Comparison of ENCODE assay signal across 17 cellular contexts in the genomic region with DNA sequence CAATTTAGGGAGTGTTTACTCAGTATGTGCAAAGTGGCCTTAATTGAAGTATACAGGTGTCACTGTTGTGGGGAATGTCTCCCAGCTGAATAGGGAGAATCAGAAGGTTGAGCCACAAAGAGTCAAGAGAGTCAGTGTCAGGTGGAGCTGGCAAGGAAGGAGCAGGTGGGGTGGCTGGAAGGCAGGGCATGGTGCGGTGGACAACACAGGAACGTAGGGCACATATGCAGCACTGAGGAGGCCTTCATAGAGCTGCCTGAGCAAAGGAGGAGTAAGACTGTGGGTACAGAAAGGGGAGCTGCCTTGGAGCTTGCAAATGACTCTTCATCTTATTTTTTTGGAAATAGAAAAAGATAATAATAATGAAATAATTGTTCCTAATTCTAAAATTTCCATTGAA. TPM values are rescaled to one million over a fixed set of nuclear protein-coding genes. Genes with fewer than 3 reads are reported as not detected.
DNase-seq lines count a peak whose midpoint lies in the region; ATAC-seq and TF ChIP-seq lines count a peak whose summit lies in the region.
"Had no signal": no experiment of that assay in that cellular context is flagged by ENCODE, and none has a peak within 500 bp of the region (broad histone marks: within the 10 kb centered on the region; RNA-seq: fewer than 3 reads in every experiment).

No MANE protein-coding gene starts in this region.

- CTCF ChIA-PET in activated naive CD4-positive, alpha-beta T cell treated with anti-CD3 and anti-CD28 coated beads, Interleukin-2, amount 10 ng/mL, durations not matched to agents 7 days and 5 days (lab: Charles Lee): interaction anchor here (0.8 to 7.9 kb wide), 4 partner anchors 8 to 77 kb away, joined by 3 to 92 read pairs (median 12); partner anchors contain the start of gene ARHGEF3
- CTCF ChIA-PET in activated CD4-positive, alpha-beta memory T cell treated with anti-CD3 and anti-CD28 coated beads for 36 hours (lab: Charles Lee): interaction anchor here (0.6 to 14.9 kb wide), 4 partner anchors 8 to 449 kb away, joined by 3 to 263 read pairs (median 6); partner anchors contain the start of gene ARHGEF3

- no peak for TF ChIP-seq POLR2A in stomach (IDR thresholded peaks at IDR 0.05)

- H3K27ac Mint-ChIP-seq in activated naive CD4-positive, alpha-beta T cell treated with anti-CD3 and anti-CD28 coated beads, Interleukin-2, amount 10 ng/mL, durations not matched to agents 7 days and 5 days: peak overlapping the region; percentile 99
- H3K27ac Mint-ChIP-seq in activated CD4-positive, alpha-beta memory T cell treated with anti-CD3 and anti-CD28 coated beads for 36 hours: peak overlapping the region; percentile 95

- no peaks in the 10 kb centered on the region for H3K9me3 Mint-ChIP-seq in activated naive CD4-positive, alpha-beta T cell treated with anti-CD3 and anti-CD28 coated beads, Interleukin-2, amount 10 ng/mL, durations not matched to agents 7 days and 5 days
- H3K9me3 Mint-ChIP-seq in activated CD4-positive, alpha-beta memory T cell treated with anti-CD3 and anti-CD28 coated beads for 36 hours: no peaks in the 10 kb centered on the region

- H3K4me3 ChIP-seq in lower lobe of right lung (no peak overlapping the region), stomach (no peak overlapping the region)
- H3K4me3 ChIP-seq: esophagus muscularis mucosa, SJSA1 had no signal

- peaks cover 78% of the 10 kb centered on the region for H3K36me3 Mint-ChIP-seq in activated naive CD4-positive, alpha-beta T cell treated with anti-CD3 and anti-CD28 coated beads, Interleukin-2, amount 10 ng/mL, durations not matched to agents 7 days and 5 days
- peaks cover 6% of the 10 kb centered on the region for H3K36me3 Mint-ChIP-seq in activated CD4-positive, alpha-beta memory T cell treated with anti-CD3 and anti-CD28 coated beads for 36 hours

- H3K27me3 Mint-ChIP-seq in activated naive CD4-positive, alpha-beta T cell treated with anti-CD3 and anti-CD28 coated beads, Interleukin-2, amount 10 ng/mL, durations not matched to agents 7 days and 5 days: no peaks in the 10 kb centered on the region
- H3K27me3 Mint-ChIP-seq in activated CD4-positive, alpha-beta memory T cell treated with anti-CD3 and anti-CD28 coated beads for 36 hours: no peaks in the 10 kb centered on the region

- POLR2A ChIA-PET in activated CD4-positive, alpha-beta memory T cell treated with anti-CD3 and anti-CD28 coated beads for 36 hours (lab: Charles Lee): interaction anchor here (2.6 kb wide), 1 partner anchor 19 kb away, joined by 9 read pairs; the partner anchor contains the start of gene ARHGEF3

- intact Hi-C loops in activated CD4-positive, alpha-beta memory T cell treated with anti-CD3 and anti-CD28 coated beads for 36 hours (cut with micrococcal nuclease): no loop called here
- intact Hi-C loops in lower lobe of right lung (cut with DNase I) (no loop called here), stomach (cut with DNase I; ENCODE audit: low total_unique reads) (no loop called here)

- H3K27ac ChIP-seq in lower lobe of right lung (peak overlapping the region; percentile 82), stomach (peak overlapping the region in 3 of 5 donors; percentile 19 to 88 (median 68))
- H3K27ac ChIP-seq: SJSA1 had no signal

- peak overlapping the region; percentile 29 for H3K4me3 Mint-ChIP-seq in activated naive CD4-positive, alpha-beta T cell treated with anti-CD3 and anti-CD28 coated beads, Interleukin-2, amount 10 ng/mL, durations not matched to agents 7 days and 5 days
- peak overlapping the region; percentile 21 for H3K4me3 Mint-ChIP-seq in activated CD4-positive, alpha-beta memory T cell treated with anti-CD3 and anti-CD28 coated beads for 36 hours

- peaks cover 90% of the 10 kb centered on the region for H3K4me1 ChIP-seq in lower lobe of right lung
- peaks cover 46 to 70% (median 59%) of the 10 kb centered on the region in 4 donors for H3K4me1 ChIP-seq in stomach

- no peak for TF ChIP-seq EP300 in stomach (IDR thresholded peaks at IDR 0.05)

- ATAC-seq in lower lobe of right lung: no peak

- 77 to 96% (median 89%) methylated on average over 2 of the region's 2 CpGs for WGBS in stomach, 5 donors

- H3K36me3 ChIP-seq in lower lobe of right lung (no peaks in the 10 kb centered on the region), stomach (no peaks in the 10 kb centered on the region)
- H3K36me3 ChIP-seq: esophagus muscularis mucosa, SJSA1 had no signal

- no peaks in the 10 kb centered on the region for H3K27me3 ChIP-seq in lower lobe of right lung (ENCODE audit: low read depth)
- H3K27me3 ChIP-seq in stomach: no peaks in the 10 kb centered on the region
- H3K27me3 ChIP-seq: esophagus muscularis mucosa, SJSA1 had no signal

- TF ChIP-seq CTCF in lower lobe of right lung (IDR thresholded peaks at IDR 0.05) (no peak), stomach (IDR thresholded peaks at IDR 0.05) (no peak)

- peaks cover 97% of the 10 kb centered on the region for H3K4me1 Mint-ChIP-seq in activated naive CD4-positive, alpha-beta T cell treated with anti-CD3 and anti-CD28 coated beads, Interleukin-2, amount 10 ng/mL, durations not matched to agents 7 days and 5 days
- H3K4me1 Mint-ChIP-seq in activated CD4-positive, alpha-beta memory T cell treated with anti-CD3 and anti-CD28 coated beads for 36 hours (ENCODE audit: low read depth): peaks cover 95% of the 10 kb centered on the region

- no peak for DNase-seq in activated naive CD4-positive, alpha-beta T cell treated with anti-CD3 and anti-CD28 coated beads, Interleukin-2, amount 10 ng/mL, durations not matched to agents 7 days and 5 days
- no peak for DNase-seq in activated naive CD4-positive, alpha-beta T cell treated with anti-CD3 and anti-CD28 coated beads, Interleukin-2, amount 50 U/mL, for 16 hours
- DNase-seq in activated CD4-positive, alpha-beta memory T cell treated with anti-CD3 and anti-CD28 coated beads for 36 hours: no peak
- no peak for DNase-seq in lower lobe of right lung
- no peak for DNase-seq in stomach
- no peak for DNase-seq in activated gamma-delta T cell (lab: John Stamatoyannopoulos, UW)
- DNase-seq in NCI-H187 treated with DMSO at 0.1 percent for 48 hours (lab: John Stamatoyannopoulos, UW): no peak
- no peak for DNase-seq in HuH-7 (ENCODE audit: low spot score)
- DNase-seq: activated gamma-delta T cell treated with Interleukin-2 at 50 U/mL for 16 hours; AML-193; EL; KG1; NCI-H2081; stimulated activated CD4-positive, alpha-beta T cell treated with anti-CD3 and anti-CD28 coated beads, Interleukin-4, amount 100 ng/mL, for 1 hour; stimulated activated naive CD4-positive, alpha-beta T cell had no signal

- H3K9me3 ChIP-seq in lower lobe of right lung (no peaks in the 10 kb centered on the region), stomach (no peaks in the 10 kb centered on the region)
- H3K9me3 ChIP-seq: esophagus muscularis mucosa, SJSA1 had no signal

RNA-seq across cellular contexts. Expression of gene ARHGEF3, which starts 20.0 kb away (rescaled TPM):
- total RNA-seq in activated CD4-positive, alpha-beta memory T cell treated with anti-CD3 and anti-CD28 coated beads for 36 hours: 10 to 100 TPM; 28.0 to 31.5 TPM
- total RNA-seq in lower lobe of right lung (48.0 TPM), stomach (10 to 100 TPM in 4 of 5 donors, 1 to 10 TPM in 1; 6.2 to 23.8 (median 17.5) TPM)
- 10 to 100 TPM in 1 of 3 donors, 1 to 10 TPM in 2; 8.2 to 12.7 (median 9.2) TPM for polyA plus RNA-seq in stomach
